14 cellular contexts compared by ENCODE assay signal in genomic region chr16:86303787-86304685, GRCh38.
DNase-seq lines count a peak whose midpoint lies in the region; ATAC-seq and TF ChIP-seq lines count a peak whose summit lies in the region.
"Had no signal": no experiment of that assay in that cellular context is flagged by ENCODE, and none has a peak within 500 bp of the region (broad histone marks: within the 10 kb centered on the region; RNA-seq: fewer than 3 reads in every experiment).

No MANE protein-coding gene starts in this region.

- peaks cover 33% of the 10 kb centered on the region for H3K4me1 Mint-ChIP-seq in WTC11
- peaks cover 54% of the 10 kb centered on the region for H3K4me1 Mint-ChIP-seq in nephron progenitor cell

- H3K4me1 ChIP-seq in uterus, result peaks cover 0 to 4% of the 10 kb centered on the region in 2 donors

- CTCF ChIA-PET in WTC11 (lab: Charles Lee), result interaction anchor here (0.9 to 1.3 kb wide), 3 partner anchors 51 to 260 kb away, joined by 3 to 14 read pairs (median 4); no protein-coding TSS in a partner anchor

- H3K36me3 Mint-ChIP-seq in WTC11 (no peaks in the 10 kb centered on the region), nephron progenitor cell (ENCODE audit: low read depth) (no peaks in the 10 kb centered on the region)

- no peaks in the 10 kb centered on the region for H3K27me3 ChIP-seq in uterus

- no peaks in the 10 kb centered on the region for H3K9me3 ChIP-seq in uterus

- peak overlapping the region; percentile 82 to 85 for H3K27ac ChIP-seq in uterus
- H3K27ac ChIP-seq: SK-N-MC, VCaP had no signal

- no peak overlapping the region for H3K27ac Mint-ChIP-seq in WTC11
- peak overlapping the region; percentile 48 for H3K27ac Mint-ChIP-seq in nephron progenitor cell
- H3K27ac Mint-ChIP-seq: activated naive CD4-positive, alpha-beta T cell treated with anti-CD3 and anti-CD28 coated beads for 36 hours; CD4-positive, alpha-beta T cell had no signal

- TF ChIP-seq CTCF in WTC11 (IDR thresholded peaks at IDR 0.05) (no peak), fibroblast of villous mesenchyme (IDR thresholded peaks at IDR 0.05; ENCODE audit: insufficient read depth, low read depth, low read length) (no peak), nephron progenitor cell (IDR thresholded peaks at IDR 0.05) (no peak), uterus (IDR thresholded peaks at IDR 0.05) (no peak)

- no peaks in the 10 kb centered on the region for H3K36me3 ChIP-seq in uterus

- peaks cover 12% of the 10 kb centered on the region for H3K27me3 Mint-ChIP-seq in WTC11 (ENCODE audit: low read depth)
- peaks cover 61% of the 10 kb centered on the region for H3K27me3 Mint-ChIP-seq in nephron progenitor cell (ENCODE audit: low read depth, poor library complexity)

- no peak for TF ChIP-seq POLR2A in uterus (IDR thresholded peaks at IDR 0.05)

- DNase-seq in WTC11 (ENCODE audit: low spot score) (no peak), fibroblast of villous mesenchyme (ENCODE audit: low read depth) (peak; percentile 89), nephron progenitor cell (peak; percentile 61), uterus (peak; percentile 68 to 73), NCI-H1436 treated with DMSO at 0.1 percent for 48 hours (lab: John Stamatoyannopoulos, UW) (no peak)
- DNase-seq: activated naive CD4-positive, alpha-beta T cell treated with anti-CD3 and anti-CD28 coated beads for 36 hours; CD4-positive, alpha-beta T cell; EL; head of caudate nucleus had no signal

- H3K4me3 ChIP-seq in fibroblast of villous mesenchyme (ENCODE audit: low read depth, low read length) (peak overlapping the region; percentile 37), uterus (peak overlapping the region; percentile 22 to 23)
- H3K4me3 ChIP-seq: GM12878, SK-N-MC had no signal

- POLR2A ChIA-PET in WTC11 (lab: Charles Lee), result no interaction called here

- H3K9me3 Mint-ChIP-seq in WTC11 (no peaks in the 10 kb centered on the region), nephron progenitor cell (no peaks in the 10 kb centered on the region)
- H3K9me3 Mint-ChIP-seq: activated naive CD4-positive, alpha-beta T cell treated with anti-CD3 and anti-CD28 coated beads for 36 hours; CD4-positive, alpha-beta T cell had no signal

- H3K4me3 Mint-ChIP-seq in WTC11, result no peak overlapping the region
- H3K4me3 Mint-ChIP-seq in nephron progenitor cell, result no peak overlapping the region
- H3K4me3 Mint-ChIP-seq: activated naive CD4-positive, alpha-beta T cell treated with anti-CD3 and anti-CD28 coated beads for 36 hours; CD4-positive, alpha-beta T cell had no signal

- intact Hi-C loops in uterus (cut with DNase I; ENCODE audit: low total_unique reads), result no loop called here

- ATAC-seq in WTC11 (peak; percentile 44), HG03097 (IDR thresholded peaks at IDR 0.05; ENCODE audit: low FRiP score, unreplicated experiment) (no peak), HG03442 (IDR thresholded peaks at IDR 0.05; ENCODE audit: unreplicated experiment) (no peak)
- ATAC-seq: GM12878 had no signal

TF ChIP-seq in WTC11, 78 proteins besides CTCF, POLR2A, EP300 and RAD21:
- no peak for TF ChIP-seq PRDM15 (CRISPR knock-in tag; IDR thresholded peaks at IDR 0.05)
- 0 out of 2 replicates have a peak, but pooled peaks have one; percentile 28 for TF ChIP-seq FOXP1 (CRISPR knock-in tag; IDR thresholded peaks at IDR 0.05; ENCODE audit: borderline replicate concordance)
- TF ChIP-seq MXD4 (CRISPR knock-in tag; IDR thresholded peaks at IDR 0.05; ENCODE audit: borderline replicate concordance), result no peak
- TF ChIP-seq ZNF425 (CRISPR knock-in tag; conservative IDR thresholded peaks at IDR 0.05), result no peak
- TF ChIP-seq NR1H2 (CRISPR knock-in tag; IDR thresholded peaks at IDR 0.05), result no peak
TF ChIP-seq in WTC11: peak in this region for 1.

Comparison
In these comparisons a context has a peak if more than half of its experiments do, and no peak if none do; other contexts are left out.
1. DNase-seq: peak in fibroblast of villous mesenchyme (single experiment), nephron progenitor cell (single experiment) and uterus (2 of 2); none in WTC11 (single experiment) and NCI-H1436 treated with DMSO at 0.1 percent for 48 hours (single experiment).